In genomic region chr9:105259731-105260612, GRCh38 we compare ENCODE assay signal across 15 cellular contexts. TPM values are rescaled to one million over a fixed set of nuclear protein-coding genes. Genes with fewer than 3 reads are reported as not detected.
A peak's percentile ranks its signal among the peaks of the same experiment; 100 is the strongest.
DNase-seq lines count a peak whose midpoint lies in the region; ATAC-seq and TF ChIP-seq lines count a peak whose summit lies in the region.
"Had no signal": no experiment of that assay in that cellular context is flagged by ENCODE, and none has a peak within 500 bp of the region (broad histone marks: within the 10 kb centered on the region; RNA-seq: fewer than 3 reads in every experiment).

No MANE protein-coding gene starts in this region.

- peak overlapping the region; percentile 8 to 50 (median 11); a peak in 3 of 7 replicates for H3K27ac Mint-ChIP-seq in H9
- H3K27ac Mint-ChIP-seq in nephron progenitor cell = peak overlapping the region; percentile 57
- H3K27ac Mint-ChIP-seq in activated CD4-positive, alpha-beta T cell treated with anti-CD3 and anti-CD28 coated beads for 36 hours = no peak overlapping the region
- H3K27ac Mint-ChIP-seq in naive thymus-derived CD4-positive, alpha-beta T cell = peak overlapping the region in 3 of 9 donors; percentile 12 to 28 (median 23)
- H3K27ac Mint-ChIP-seq: activated CD4-positive, alpha-beta memory T cell treated with anti-CD3 and anti-CD28 coated beads, Interleukin-2, amount 10 ng/mL, durations not matched to agents 7 days and 5 days; activated naive CD4-positive, alpha-beta T cell treated with anti-CD3 and anti-CD28 coated beads, Interleukin-2, amount 50 U/mL, for 24 hours had no signal

- no peak overlapping the region for H3T11ph ChIP-seq in H9 (ENCODE audit: low read length)

- no peak overlapping the region for H2BK12ac ChIP-seq in H9 (ENCODE audit: insufficient read length, low read depth, low read length)

- intact Hi-C loops in activated CD4-positive, alpha-beta T cell treated with anti-CD3 and anti-CD28 coated beads for 36 hours (cut with DNase I, micrococcal nuclease) = no loop called here
- intact Hi-C loops in naive thymus-derived CD4-positive, alpha-beta T cell (cut with micrococcal nuclease) = no loop called here

- H3K27me3 Mint-ChIP-seq in H9 (ENCODE audit: low read depth) (no peaks in the 10 kb centered on the region), nephron progenitor cell (ENCODE audit: low read depth, poor library complexity) (peaks cover under 1% of the 10 kb centered on the region)
- no peaks in the 10 kb centered on the region for H3K27me3 Mint-ChIP-seq in activated CD4-positive, alpha-beta T cell treated with anti-CD3 and anti-CD28 coated beads for 36 hours
- no peaks in the 10 kb centered on the region for H3K27me3 Mint-ChIP-seq in naive thymus-derived CD4-positive, alpha-beta T cell
- H3K27me3 Mint-ChIP-seq: activated CD4-positive, alpha-beta memory T cell treated with anti-CD3 and anti-CD28 coated beads, Interleukin-2, amount 10 ng/mL, durations not matched to agents 7 days and 5 days; activated naive CD4-positive, alpha-beta T cell treated with anti-CD3 and anti-CD28 coated beads, Interleukin-2, amount 50 U/mL, for 24 hours had no signal

- no peaks in the 10 kb centered on the region for H3K9me3 ChIP-seq in H9 (ENCODE audit: control insufficient read depth, low read depth, low read length)
- no peaks in the 10 kb centered on the region for H3K9me3 ChIP-seq in naive thymus-derived CD4-positive, alpha-beta T cell (ENCODE audit: control insufficient read depth in 2 of 3, low read length in 3 of 3)

- no peaks in the 10 kb centered on the region for H3K23me2 ChIP-seq in H9 (ENCODE audit: insufficient read length, low read depth, low read length, poor library complexity, severe bottlenecking)

- no peak overlapping the region for H3K18ac ChIP-seq in H9 (ENCODE audit: insufficient read length, low read depth, low read length)

- POLR2A ChIA-PET in activated CD4-positive, alpha-beta T cell treated with anti-CD3 and anti-CD28 coated beads for 36 hours (lab: Charles Lee) = no interaction called here
- POLR2A ChIA-PET in naive thymus-derived CD4-positive, alpha-beta T cell (lab: Charles Lee) = no interaction called here

- H3K4me1 ChIP-seq in H9 (ENCODE audit: insufficient read depth, low read length) = peaks cover 2% of the 10 kb centered on the region; the same call in 1 of the 2 replicates
- H3K4me1 ChIP-seq in naive thymus-derived CD4-positive, alpha-beta T cell (ENCODE audit: control insufficient read depth in 2 of 2, insufficient read depth in 2 of 2, low read length in 2 of 2) = no peaks in the 10 kb centered on the region

- H3K36me3 ChIP-seq in naive thymus-derived CD4-positive, alpha-beta T cell (ENCODE audit: control insufficient read depth in 2 of 3, insufficient read depth in 3 of 3, low read length in 3 of 3) = no peaks in the 10 kb centered on the region

- H2BK20ac ChIP-seq in H9 (ENCODE audit: low read depth, low read length, poor library complexity, severe bottlenecking) = no peak overlapping the region

- no peak overlapping the region for H2BK120ac ChIP-seq in H9 (ENCODE audit: low read depth, low read length, poor library complexity, severe bottlenecking)

- no peaks in the 10 kb centered on the region for H3K27me3 ChIP-seq in H9 (ENCODE audit: insufficient read depth, low read length)
- no peaks in the 10 kb centered on the region for H3K27me3 ChIP-seq in naive thymus-derived CD4-positive, alpha-beta T cell (ENCODE audit: control insufficient read depth in 2 of 2, insufficient read depth in 2 of 2, low read length in 2 of 2)
- H3K27me3 ChIP-seq: foreskin keratinocyte had no signal

- no peak overlapping the region for H3K56ac ChIP-seq in H9 (ENCODE audit: insufficient read length, low read depth, low read length)

- peaks cover 10% of the 10 kb centered on the region; the same call in 1 of the 2 replicates for H3K79me2 ChIP-seq in H9 (ENCODE audit: insufficient read depth, low read length)

- H3K36me3 Mint-ChIP-seq in H9 (ENCODE audit: insufficient read depth in 1 of 3, low read depth in 3 of 3) (peaks cover 0 to 4% (median under 1%) of the 10 kb centered on the region in 3 experiments; a peak in 5 of 7 replicates), nephron progenitor cell (ENCODE audit: low read depth) (peaks cover 21% of the 10 kb centered on the region)
- H3K36me3 Mint-ChIP-seq in activated CD4-positive, alpha-beta T cell treated with anti-CD3 and anti-CD28 coated beads for 36 hours (ENCODE audit: low read depth) = no peaks in the 10 kb centered on the region
- peaks cover 0 to 15% (median 10%) of the 10 kb centered on the region in 5 donors for H3K36me3 Mint-ChIP-seq in naive thymus-derived CD4-positive, alpha-beta T cell

- no peak overlapping the region for H3K4me2 ChIP-seq in H9 (ENCODE audit: insufficient read depth, insufficient read length, low read length)

- TF ChIP-seq CTCF in H9 (conservative IDR thresholded peaks at IDR 0.05) (no peak), nephron progenitor cell (IDR thresholded peaks at IDR 0.05) (no peak)

- ATAC-seq in activated CD4-positive, alpha-beta T cell treated with anti-CD3 and anti-CD28 coated beads for 36 hours = no peak
- no peak for ATAC-seq in naive thymus-derived CD4-positive, alpha-beta T cell
- ATAC-seq: foreskin keratinocyte had no signal

- H3K4ac ChIP-seq in H9 (ENCODE audit: low read depth, low read length) = no peak overlapping the region

- H4K5ac ChIP-seq in H9 (ENCODE audit: insufficient read length, low read depth, low read length) = no peak overlapping the region

- no peak overlapping the region for H3K9ac ChIP-seq in H9 (ENCODE audit: extremely low read depth, insufficient read length, low read length)

- no peak overlapping the region for H2AFZ ChIP-seq in H9 (ENCODE audit: low read length)

- H3K14ac ChIP-seq in H9 (ENCODE audit: insufficient read depth, low read length) = no peak overlapping the region

- peak overlapping the region in 1 of 2 experiments; percentile 31; a peak in 1 of 5 replicates for H3K4me3 Mint-ChIP-seq in H9
- H3K4me3 Mint-ChIP-seq in nephron progenitor cell = peak overlapping the region; percentile 35
- no peak overlapping the region for H3K4me3 Mint-ChIP-seq in activated CD4-positive, alpha-beta T cell treated with anti-CD3 and anti-CD28 coated beads for 36 hours
- H3K4me3 Mint-ChIP-seq in naive thymus-derived CD4-positive, alpha-beta T cell = no peak overlapping the region
- H3K4me3 Mint-ChIP-seq: activated CD4-positive, alpha-beta memory T cell treated with anti-CD3 and anti-CD28 coated beads, Interleukin-2, amount 10 ng/mL, durations not matched to agents 7 days and 5 days; activated naive CD4-positive, alpha-beta T cell treated with anti-CD3 and anti-CD28 coated beads, Interleukin-2, amount 50 U/mL, for 24 hours had no signal

- CTCF ChIA-PET in activated CD4-positive, alpha-beta T cell treated with anti-CD3 and anti-CD28 coated beads for 36 hours (lab: Charles Lee) = interaction anchor here (0.5 kb wide), 1 partner anchor 333 kb away, joined by 3 read pairs; no protein-coding TSS in a partner anchor
- CTCF ChIA-PET in naive thymus-derived CD4-positive, alpha-beta T cell (lab: Charles Lee) = no interaction called here

- H2BK5ac ChIP-seq in H9 (ENCODE audit: insufficient read length, low read length) = no peak overlapping the region

- peak overlapping the region; percentile 56; the same call in 1 of the 2 replicates for H3K4me3 ChIP-seq in GM08714 (ENCODE audit: low read length)
- H3K4me3 ChIP-seq in naive thymus-derived CD4-positive, alpha-beta T cell (ENCODE audit: low read length) = no peak overlapping the region

- DNase-seq in H9 (no peak), amniotic epithelial cell (ENCODE audit: low read depth) (peak; percentile 21), nephron progenitor cell (no peak), NOMO-1 treated with dmso at 0.1 percent for 144 hours (lab: John Stamatoyannopoulos, UW; ENCODE audit: unreplicated experiment) (no peak)
- DNase-seq in stimulated activated CD4-positive, alpha-beta T cell treated with anti-CD3 and anti-CD28 coated beads, Interleukin-4, amount 100 ng/mL, for 1 hour = no peak
- DNase-seq in activated CD4-positive, alpha-beta T cell treated with anti-CD3 and anti-CD28 coated beads for 36 hours = no peak
- DNase-seq in naive thymus-derived CD4-positive, alpha-beta T cell = no peak
- DNase-seq: activated CD4-positive, alpha-beta memory T cell treated with anti-CD3 and anti-CD28 coated beads, Interleukin-2, amount 10 ng/mL, durations not matched to agents 7 days and 5 days; foreskin keratinocyte; MV-4-11; occipital lobe; stimulated activated CD4-positive, alpha-beta T cell treated with anti-CD3 and anti-CD28 coated beads, Interleukin-2, amount 100 ng/mL, for 48 hours; T-helper 1 cell had no signal

- H4K8ac ChIP-seq in H9 (replicated peaks; ENCODE audit: insufficient read length, low read depth, low read length) = no peak overlapping the region

- no peaks in the 10 kb centered on the region for H4K20me1 ChIP-seq in H9 (ENCODE audit: control insufficient read depth, insufficient read depth, insufficient read length)

- H3K79me1 ChIP-seq in H9 (ENCODE audit: insufficient read depth, low read depth, low read length, poor library complexity, severe bottlenecking) = peaks cover 13% of the 10 kb centered on the region

- no peak overlapping the region for H4K91ac ChIP-seq in H9 (ENCODE audit: insufficient read length, low read depth, low read length)

- H3K23ac ChIP-seq in H9 (ENCODE audit: insufficient read length, low read depth, low read length) = no peak overlapping the region

- no peaks in the 10 kb centered on the region; a peak in 1 of 5 replicates for H3K9me3 Mint-ChIP-seq in H9
- peaks cover under 1% of the 10 kb centered on the region for H3K9me3 Mint-ChIP-seq in nephron progenitor cell
- H3K9me3 Mint-ChIP-seq in activated CD4-positive, alpha-beta T cell treated with anti-CD3 and anti-CD28 coated beads for 36 hours (ENCODE audit: low read depth) = no peaks in the 10 kb centered on the region
- H3K9me3 Mint-ChIP-seq in naive thymus-derived CD4-positive, alpha-beta T cell = peaks cover 0 to 2% (median 0%) of the 10 kb centered on the region in 11 donors
- H3K9me3 Mint-ChIP-seq: activated naive CD4-positive, alpha-beta T cell treated with anti-CD3 and anti-CD28 coated beads, Interleukin-2, amount 50 U/mL, for 24 hours had no signal

- no peak overlapping the region for H2AK5ac ChIP-seq in H9 (ENCODE audit: insufficient read length, low read length)

- no peak overlapping the region for H2BK15ac ChIP-seq in H9 (ENCODE audit: low read depth, low read length)

- no peak overlapping the region for H3K27ac ChIP-seq in H9 (ENCODE audit: insufficient read length, low read depth, low read length)
- H3K27ac ChIP-seq in naive thymus-derived CD4-positive, alpha-beta T cell (ENCODE audit: low read depth, low read length) = no peak overlapping the region
- H3K27ac ChIP-seq: foreskin keratinocyte had no signal

- H3K4me1 Mint-ChIP-seq in H9 (peaks cover 30 to 31% of the 10 kb centered on the region in 2 experiments), nephron progenitor cell (peaks cover 47% of the 10 kb centered on the region)
- peaks cover 34% of the 10 kb centered on the region for H3K4me1 Mint-ChIP-seq in activated CD4-positive, alpha-beta T cell treated with anti-CD3 and anti-CD28 coated beads for 36 hours
- H3K4me1 Mint-ChIP-seq in naive thymus-derived CD4-positive, alpha-beta T cell = peaks cover 25 to 30% (median 28%) of the 10 kb centered on the region in 7 donors

RNA-seq across cellular contexts. Expression of gene SLC44A1, which starts 15.5 kb away (rescaled TPM):
- 59.6 and 60.7 TPM in 2 replicates for total RNA-seq in H9 (2021)
- 10 to 100 TPM in 1 of 2 experiments, 1 to 10 TPM in 1; 9.7 to 10.4 TPM for total RNA-seq in activated CD4-positive, alpha-beta T cell treated with anti-CD3 and anti-CD28 coated beads for 36 hours
- total RNA-seq in naive thymus-derived CD4-positive, alpha-beta T cell = 10 to 100 TPM in 3 of 5 experiments, 1 to 10 TPM in 2; 7.7 to 13.8 (median 11.1) TPM
- polyA plus RNA-seq in naive thymus-derived CD4-positive, alpha-beta T cell = 10 to 100 TPM; 19.3 to 21.8 TPM
